20 cellular contexts compared by ENCODE assay signal in genomic region chr22:47292546-47293320, GRCh38.
DNase-seq lines count a peak whose midpoint lies in the region; ATAC-seq and TF ChIP-seq lines count a peak whose summit lies in the region.
"Had no signal": no experiment of that assay in that cellular context is flagged by ENCODE, and none has a peak within 500 bp of the region (broad histone marks: within the 10 kb centered on the region; RNA-seq: fewer than 3 reads in every experiment).

No MANE protein-coding gene starts in this region.

- in situ Hi-C loops in gastrocnemius medialis (cut with MboI; ENCODE audit: low sequenced_read_pairs in 4 of 4), result no loop called here

- no peaks in the 10 kb centered on the region for H3K4me1 ChIP-seq in gastrocnemius medialis
- H3K4me1 ChIP-seq: suprapubic skin had no signal

- no peak for TF ChIP-seq POLR2A in gastrocnemius medialis (IDR thresholded peaks at IDR 0.05)

- intact Hi-C loops in cardiac septum (cut with DNase I) (no loop called here), Right ventricle myocardium inferior (cut with DNase I) (no loop called here), gastrocnemius medialis (cut with DNase I; ENCODE audit: low total_unique reads) (no loop called here)

- no peak for ATAC-seq in Right ventricle myocardium inferior
- peak; percentile 58 to 61 for ATAC-seq in gastrocnemius medialis

- no peak overlapping the region for H3K27ac ChIP-seq in gastrocnemius medialis
- H3K27ac ChIP-seq: brain microvascular endothelial cell, epithelial cell of prostate, suprapubic skin had no signal

- peaks cover 0 to 3% (median 0%) of the 10 kb centered on the region in 3 donors for H3K27me3 ChIP-seq in gastrocnemius medialis
- H3K27me3 ChIP-seq: brain microvascular endothelial cell had no signal

- TF ChIP-seq CTCF in foreskin fibroblast (IDR thresholded peaks at IDR 0.05; ENCODE audit: low read depth, low read length) (no peak), gastrocnemius medialis (IDR thresholded peaks at IDR 0.05 in 4 of 5, conservative IDR thresholded peaks at IDR 0.05 in 1 of 5) (no peak)

- no peaks in the 10 kb centered on the region for H3K36me3 ChIP-seq in gastrocnemius medialis
- H3K36me3 ChIP-seq: brain microvascular endothelial cell, suprapubic skin had no signal

- no peaks in the 10 kb centered on the region for H3K9me3 ChIP-seq in gastrocnemius medialis
- H3K9me3 ChIP-seq: SK-N-SH, suprapubic skin had no signal

- H3K4me3 ChIP-seq in foreskin fibroblast (ENCODE audit: low read depth in 1 of 2, low read length in 2 of 2) (no peak overlapping the region), gastrocnemius medialis (no peak overlapping the region)
- H3K4me3 ChIP-seq: suprapubic skin had no signal

- DNase-seq in cardiac septum (ENCODE audit: low spot score) (peak; percentile 49), Right ventricle myocardium inferior (ENCODE audit: missing footprints) (no peak), foreskin fibroblast (peak; percentile 70 to 74), gastrocnemius medialis (peak in 1 of 2 donors; percentile 22), NCI-H1092 treated with DMSO at 0.1 percent for 48 hours (lab: John Stamatoyannopoulos, UW) (no peak), NCI-H2171 (lab: John Stamatoyannopoulos, UW) (no peak), superior temporal gyrus (ENCODE audit: extremely low spot score) (no peak), OCI-M1 (lab: John Stamatoyannopoulos, UW) (no peak)
- DNase-seq: activated CD4-positive, alpha-beta T cell treated with anti-CD3 and anti-CD28 coated beads for 4 hours; brain microvascular endothelial cell; DMS53; glutamatergic neuron; GOT3; NCI-H2029 treated with DMSO at 0.1 percent for 48 hours; NCI-H524; SK-N-SH; stimulated activated CD4-positive, alpha-beta T cell treated with anti-CD3 and anti-CD28 coated beads, Interleukin-4, amount 100 ng/mL, for 1 hour; T1000 had no signal

Comparison
In these comparisons a context has a peak if more than half of its experiments do, and no peak if none do; other contexts are left out.
1. DNase-seq: peak in cardiac septum (single experiment) and foreskin fibroblast (2 of 2); none in Right ventricle myocardium inferior (single experiment), NCI-H1092 treated with DMSO at 0.1 percent for 48 hours (single experiment), NCI-H2171 (single experiment), superior temporal gyrus (single experiment) and OCI-M1 (single experiment).